ENCODE assay signal across 11 cellular contexts in the genomic region with DNA sequence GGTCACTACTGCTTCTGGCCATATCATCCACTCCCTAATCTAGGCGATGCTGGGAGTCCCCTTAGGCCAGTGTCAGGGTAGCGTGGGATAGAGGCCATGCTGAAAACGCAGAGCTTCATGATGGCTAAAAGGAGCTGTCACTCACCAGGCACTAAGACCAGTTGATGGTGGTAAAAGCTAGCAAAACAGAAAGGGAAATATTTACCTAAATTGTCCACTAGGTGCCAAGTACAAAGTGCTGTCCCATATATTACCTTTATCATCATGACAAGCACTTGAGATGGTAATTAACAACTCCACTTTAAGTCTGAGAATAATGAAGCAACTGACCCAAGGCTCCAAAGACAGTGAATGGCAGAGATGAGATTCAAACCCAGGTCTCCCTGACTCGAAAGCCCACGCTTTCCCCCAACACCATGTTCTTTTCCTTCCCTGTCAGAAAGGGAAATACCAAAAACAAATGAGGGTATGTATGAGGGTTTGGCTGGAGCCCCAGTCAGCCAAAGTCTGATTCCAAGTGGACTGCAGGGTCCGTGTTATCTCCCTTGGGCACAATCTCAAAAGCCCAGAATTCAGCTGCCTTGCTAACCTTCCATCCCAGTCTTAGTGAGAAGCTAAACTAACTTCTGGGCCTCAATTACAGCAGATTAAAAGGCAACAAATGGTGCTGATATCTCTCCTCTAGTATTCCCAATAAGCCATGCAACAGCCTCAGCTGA.
DNase-seq lines count a peak whose midpoint lies in the region; ATAC-seq, FAIRE-seq and TF ChIP-seq lines count a peak whose summit lies in the region.
"Had no signal": no experiment of that assay in that cellular context is flagged by ENCODE, and none has a peak within 500 bp of the region (broad histone marks: within the 10 kb centered on the region; RNA-seq: fewer than 3 reads in every experiment).

No MANE protein-coding gene starts in this region.

- no peak overlapping the region for H3K4me3 ChIP-seq in epithelial cell of proximal tubule (ENCODE audit: low read depth, low read length)
- no peak overlapping the region for H3K4me3 ChIP-seq in parathyroid adenoma (ENCODE audit: low read depth, low read length)
- no peak overlapping the region for H3K4me3 ChIP-seq in pancreas

- H3K4me2 ChIP-seq in parathyroid adenoma (ENCODE audit: low read length): peak overlapping the region; percentile 52

- no peak for ATAC-seq in pancreas

- H3K9me3 ChIP-seq in parathyroid adenoma (ENCODE audit: control insufficient read depth, low read length): no peaks in the 10 kb centered on the region
- no peaks in the 10 kb centered on the region for H3K9me3 ChIP-seq in pancreas

- H3K27ac ChIP-seq in parathyroid adenoma: peak overlapping the region; percentile 51
- H3K27ac ChIP-seq in pancreas: no peak overlapping the region

- 73 to 79% methylated on average over 6 of the region's 6 CpGs for WGBS in pancreas, 2 donors

- peaks cover 11% of the 10 kb centered on the region for H3K79me2 ChIP-seq in parathyroid adenoma

- H3K9ac ChIP-seq in parathyroid adenoma: no peak overlapping the region

- H3K27me3 ChIP-seq in parathyroid adenoma (ENCODE audit: control insufficient read depth, insufficient read depth, low read length) (no peaks in the 10 kb centered on the region), pancreas (no peaks in the 10 kb centered on the region)

- no peak overlapping the region for H2AFZ ChIP-seq in parathyroid adenoma

- DNase-seq in DMS114 treated with DMSO at 0.1 percent for 48 hours (lab: John Stamatoyannopoulos, UW; ENCODE audit: unreplicated experiment): peak; percentile 28
- peak; percentile 36 for DNase-seq in NCI-H69 (lab: John Stamatoyannopoulos, UW)
- no peak for DNase-seq in epithelial cell of proximal tubule (ENCODE audit: low read depth)
- no peak for DNase-seq in C1 segment of cervical spinal cord (lab: John Stamatoyannopoulos, UW)
- DNase-seq in pancreas: no peak
- no peak for DNase-seq in SK-N-DZ (ENCODE audit: low spot score)
- DNase-seq in activated CD4-positive, alpha-beta T cell treated with anti-CD3 and anti-CD28 coated beads, Interleukin-2, amount 50 U/mL, for 4 hours: no peak
- DNase-seq: head of caudate nucleus; NCI-H2081; stimulated activated naive CD4-positive, alpha-beta T cell treated with Interleukin-2 at 50 U/mL for 16 hours had no signal

- peak; percentile 24 for TF ChIP-seq CTCF in epithelial cell of proximal tubule (conservative IDR thresholded peaks at IDR 0.05; ENCODE audit: low read depth, low read length)
- peak; percentile 24 for TF ChIP-seq CTCF in parathyroid adenoma (IDR thresholded peaks at IDR 0.05)
- no peak for TF ChIP-seq CTCF in pancreas (IDR thresholded peaks at IDR 0.05)

- intact Hi-C loops in pancreas (cut with DNase I): no loop called here

- H3K4me1 ChIP-seq in parathyroid adenoma (peaks cover 24% of the 10 kb centered on the region), pancreas (peaks cover 0 to 17% (median 0%) of the 10 kb centered on the region in 3 donors)

- H3K36me3 ChIP-seq in parathyroid adenoma (ENCODE audit: control insufficient read depth, insufficient read depth, low read length) (no peaks in the 10 kb centered on the region), pancreas (peaks cover 0 to 22% (median 6%) of the 10 kb centered on the region in 3 donors)

- no peak for FAIRE-seq in pancreas (lab: Jason Lieb, UNC)

Comparison
In these comparisons a context has a peak if more than half of its experiments do, and no peak if none do; other contexts are left out.
1. DNase-seq: peak in DMS114 treated with DMSO at 0.1 percent for 48 hours (single experiment) and NCI-H69 (single experiment); none in epithelial cell of proximal tubule (single experiment), C1 segment of cervical spinal cord (0 of 14), pancreas (0 of 6), SK-N-DZ (single experiment) and activated CD4-positive, alpha-beta T cell treated with anti-CD3 and anti-CD28 coated beads, Interleukin-2, amount 50 U/mL, for 4 hours (0 of 2).
2. CTCF ChIP-seq: peak in epithelial cell of proximal tubule (single experiment) and parathyroid adenoma (single experiment); none in pancreas (0 of 4).